In genomic region chr14:35534130-35534883, GRCh38 we compare ENCODE assay signal across 9 cellular contexts. TPM values are rescaled to one million over a fixed set of nuclear protein-coding genes. Genes with fewer than 3 reads are reported as not detected.
DNase-seq lines count a peak whose midpoint lies in the region; ATAC-seq and TF ChIP-seq lines count a peak whose summit lies in the region.
"Had no signal": no experiment of that assay in that cellular context is flagged by ENCODE, and none has a peak within 500 bp of the region (broad histone marks: within the 10 kb centered on the region; RNA-seq: fewer than 3 reads in every experiment).

A gene with protein sequence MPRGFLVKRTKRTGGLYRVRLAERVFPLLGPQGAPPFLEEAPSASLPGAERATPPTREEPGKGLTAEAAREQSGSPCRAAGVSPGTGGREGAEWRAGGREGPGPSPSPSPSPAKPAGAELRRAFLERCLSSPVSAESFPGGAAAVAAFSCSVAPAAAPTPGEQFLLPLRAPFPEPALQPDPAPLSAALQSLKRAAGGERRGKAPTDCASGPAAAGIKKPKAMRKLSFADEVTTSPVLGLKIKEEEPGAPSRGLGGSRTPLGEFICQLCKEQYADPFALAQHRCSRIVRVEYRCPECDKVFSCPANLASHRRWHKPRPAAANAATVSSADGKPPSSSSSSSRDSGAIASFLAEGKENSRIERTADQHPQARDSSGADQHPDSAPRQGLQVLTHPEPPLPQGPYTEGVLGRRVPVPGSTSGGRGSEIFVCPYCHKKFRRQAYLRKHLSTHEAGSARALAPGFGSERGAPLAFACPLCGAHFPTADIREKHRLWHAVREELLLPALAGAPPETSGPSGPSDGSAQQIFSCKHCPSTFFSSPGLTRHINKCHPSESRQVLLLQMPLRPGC (plus strand): TSS chr14:35534164. CDS start chr14:35534253, 89 bp downstream.

- CTCF ChIA-PET in activated CD8-positive, alpha-beta memory T cell treated with anti-CD3 and anti-CD28 coated beads, Interleukin-2, amount 10 ng/mL, durations not matched to agents 7 days and 5 days (lab: Charles Lee) = interaction anchor here (0.7 to 1.5 kb wide), 2 partner anchors 9 to 15 kb away, joined by 3 to 5 read pairs; no protein-coding TSS in a partner anchor

- H3K4me1 Mint-ChIP-seq in CD4-positive, CD25-positive, alpha-beta regulatory T cell = peaks cover 6 to 16% (median 9%) of the 10 kb centered on the region in 4 donors
- H3K4me1 Mint-ChIP-seq in activated CD8-positive, alpha-beta memory T cell treated with anti-CD3 and anti-CD28 coated beads, Interleukin-2, amount 10 ng/mL, durations not matched to agents 7 days and 5 days = peaks cover 8% of the 10 kb centered on the region
- peaks cover 24% of the 10 kb centered on the region for H3K4me1 Mint-ChIP-seq in glutamatergic neuron (ENCODE audit: low read depth, unreplicated experiment)

- TF ChIP-seq POLR2A in prostate gland (IDR thresholded peaks at IDR 0.05) = no peak

- peak in 1 of 3 donors; percentile 10 for DNase-seq in CD4-positive, CD25-positive, alpha-beta regulatory T cell
- peak; percentile 41 for DNase-seq in activated CD8-positive, alpha-beta memory T cell treated with anti-CD3 and anti-CD28 coated beads, Interleukin-2, amount 10 ng/mL, durations not matched to agents 7 days and 5 days
- peak; percentile 55 for DNase-seq in glutamatergic neuron
- no peak for DNase-seq in prostate gland (ENCODE audit: low spot score)
- no peak for DNase-seq in COLO829 (ENCODE audit: low spot score)
- no peak for DNase-seq in NCI-H128 (lab: John Stamatoyannopoulos, UW; ENCODE audit: unreplicated experiment)

- WGBS in HUES64 = 3% methylated on average over 85 of the region's 85 CpGs
- 3% methylated on average over 56 of the region's 85 CpGs for WGBS in prostate gland

- H3K9me3 Mint-ChIP-seq in CD4-positive, CD25-positive, alpha-beta regulatory T cell = peaks cover 0 to 2% (median 0%) of the 10 kb centered on the region in 7 donors
- H3K9me3 Mint-ChIP-seq in activated CD8-positive, alpha-beta memory T cell treated with anti-CD3 and anti-CD28 coated beads, Interleukin-2, amount 10 ng/mL, durations not matched to agents 7 days and 5 days (ENCODE audit: low read depth) = no peaks in the 10 kb centered on the region
- peaks cover 13% of the 10 kb centered on the region for H3K9me3 Mint-ChIP-seq in glutamatergic neuron (ENCODE audit: unreplicated experiment)

- H3K4me1 ChIP-seq in CD4-positive, CD25-positive, alpha-beta regulatory T cell (ENCODE audit: control insufficient read depth, insufficient read depth, low read length, poor library complexity, severe bottlenecking) = peaks cover 30% of the 10 kb centered on the region
- no peaks in the 10 kb centered on the region for H3K4me1 ChIP-seq in HUES64 (ENCODE audit: insufficient read depth, low read length)
- H3K4me1 ChIP-seq in prostate gland (replicated peaks) = no peaks in the 10 kb centered on the region

- peaks cover 40% of the 10 kb centered on the region for H3K27me3 ChIP-seq in CD4-positive, CD25-positive, alpha-beta regulatory T cell (ENCODE audit: control insufficient read depth, insufficient read depth, low read length)
- H3K27me3 ChIP-seq in HUES64 (ENCODE audit: insufficient read depth, low read length) = peaks cover 89% of the 10 kb centered on the region
- H3K27me3 ChIP-seq in prostate gland (replicated peaks; ENCODE audit: insufficient read depth) = no peaks in the 10 kb centered on the region

- H3K36me3 ChIP-seq in CD4-positive, CD25-positive, alpha-beta regulatory T cell (ENCODE audit: control insufficient read depth, insufficient read depth, low read length) = peaks cover under 1% of the 10 kb centered on the region
- H3K36me3 ChIP-seq in HUES64 (ENCODE audit: insufficient read depth, low read length) (no peaks in the 10 kb centered on the region), prostate gland (no peaks in the 10 kb centered on the region)

- peaks cover 56% of the 10 kb centered on the region for H3K27me3 Mint-ChIP-seq in CD4-positive, CD25-positive, alpha-beta regulatory T cell
- peaks cover 62% of the 10 kb centered on the region for H3K27me3 Mint-ChIP-seq in activated CD8-positive, alpha-beta memory T cell treated with anti-CD3 and anti-CD28 coated beads, Interleukin-2, amount 10 ng/mL, durations not matched to agents 7 days and 5 days
- H3K27me3 Mint-ChIP-seq in glutamatergic neuron (ENCODE audit: unreplicated experiment) = no peaks in the 10 kb centered on the region

- TF ChIP-seq CTCF in glutamatergic neuron (IDR thresholded peaks at IDR 0.05; ENCODE audit: partially characterized antibody, unreplicated experiment) = peak; percentile 28
- no peak for TF ChIP-seq CTCF in prostate gland (IDR thresholded peaks at IDR 0.05)

- 0 out of 2 replicates have a peak within 1 kb of the TSS, but pooled peaks have one; percentile 2 for H3K9ac ChIP-seq in HUES64 (ENCODE audit: low read depth, low read length)

- H3K4me3 Mint-ChIP-seq in CD4-positive, CD25-positive, alpha-beta regulatory T cell = peak within 1 kb of the TSS; percentile 80 to 92 (median 86)
- peak within 1 kb of the TSS; percentile 54 for H3K4me3 Mint-ChIP-seq in activated CD8-positive, alpha-beta memory T cell treated with anti-CD3 and anti-CD28 coated beads, Interleukin-2, amount 10 ng/mL, durations not matched to agents 7 days and 5 days
- peak within 1 kb of the TSS; percentile 96 for H3K4me3 Mint-ChIP-seq in glutamatergic neuron (ENCODE audit: unreplicated experiment)

- no peaks in the 10 kb centered on the region for H3K9me3 ChIP-seq in CD4-positive, CD25-positive, alpha-beta regulatory T cell (ENCODE audit: control insufficient read depth in 2 of 2, low read length in 2 of 2)
- H3K9me3 ChIP-seq in HUES64 (ENCODE audit: insufficient read depth, low read depth, low read length) (no peaks in the 10 kb centered on the region), prostate gland (no peaks in the 10 kb centered on the region)

- intact Hi-C loops in prostate gland (cut with DNase I) = no loop called here

- peak within 1 kb of the TSS; percentile 66 for H3K4me3 ChIP-seq in CD4-positive, CD25-positive, alpha-beta regulatory T cell (ENCODE audit: low read depth, low read length)
- H3K4me3 ChIP-seq in HUES64 (ENCODE audit: low read length) = peak within 1 kb of the TSS; percentile 73
- peak within 1 kb of the TSS; percentile 41 to 45 for H3K4me3 ChIP-seq in prostate gland

- no peak for ATAC-seq in CD4-positive, CD25-positive, alpha-beta regulatory T cell (ENCODE audit: low read depth in 2 of 2)
- peak; percentile 8 for ATAC-seq in GM19372 (IDR thresholded peaks at IDR 0.05; ENCODE audit: low read depth, unreplicated experiment)
- peak; percentile 12 for ATAC-seq in activated CD8-positive, alpha-beta memory T cell treated with anti-CD3 and anti-CD28 coated beads, Interleukin-2, amount 10 ng/mL, durations not matched to agents 7 days and 5 days

- no peak within 1 kb of the TSS for H3K27ac ChIP-seq in CD4-positive, CD25-positive, alpha-beta regulatory T cell (ENCODE audit: insufficient read depth, low read length, poor library complexity, severe bottlenecking)
- H3K27ac ChIP-seq in HUES64 (ENCODE audit: low read depth, low read length) = no peak within 1 kb of the TSS
- peak within 1 kb of the TSS; percentile 45 to 63 for H3K27ac ChIP-seq in prostate gland

- H3K27ac Mint-ChIP-seq in CD4-positive, CD25-positive, alpha-beta regulatory T cell = no peak within 1 kb of the TSS
- H3K27ac Mint-ChIP-seq in activated CD8-positive, alpha-beta memory T cell treated with anti-CD3 and anti-CD28 coated beads, Interleukin-2, amount 10 ng/mL, durations not matched to agents 7 days and 5 days = no peak within 1 kb of the TSS
- H3K27ac Mint-ChIP-seq in glutamatergic neuron (ENCODE audit: unreplicated experiment) = peak within 1 kb of the TSS; percentile 85

- H3K36me3 Mint-ChIP-seq in CD4-positive, CD25-positive, alpha-beta regulatory T cell = peaks cover 4% of the 10 kb centered on the region
- H3K36me3 Mint-ChIP-seq in activated CD8-positive, alpha-beta memory T cell treated with anti-CD3 and anti-CD28 coated beads, Interleukin-2, amount 10 ng/mL, durations not matched to agents 7 days and 5 days = no peaks in the 10 kb centered on the region
- no peaks in the 10 kb centered on the region for H3K36me3 Mint-ChIP-seq in glutamatergic neuron (ENCODE audit: unreplicated experiment)

RNA-seq across cellular contexts. Expression of the gene that starts here (rescaled TPM):
- not detected for total RNA-seq in CD4-positive, CD25-positive, alpha-beta regulatory T cell
- not detected for polyA plus RNA-seq in CD4-positive, CD25-positive, alpha-beta regulatory T cell
- polyA plus RNA-seq in HUES64 (2013, experiment 1 of 2) = not detected
- not detected for polyA plus RNA-seq in HUES64 (2013, experiment 2 of 2)
- not detected for total RNA-seq in activated CD8-positive, alpha-beta memory T cell treated with anti-CD3 and anti-CD28 coated beads, Interleukin-2, amount 10 ng/mL, durations not matched to agents 7 days and 5 days
- total RNA-seq in glutamatergic neuron (ENCODE audit: unreplicated experiment) (21.7 TPM), prostate gland (1 to 10 TPM in 1 of 2 donors, not detected in 1; 1.2 TPM)
- total RNA-seq: NCI-H460 had no signal

Comparison
In these comparisons a context has a peak if more than half of its experiments do, and no peak if none do; other contexts are left out.
1. RNA of the gene that starts here (total RNA-seq): 21.7 TPM in glutamatergic neuron (single experiment); 1.2 TPM in prostate gland, not detected in activated CD8-positive, alpha-beta memory T cell treated with anti-CD3 and anti-CD28 coated beads, Interleukin-2, amount 10 ng/mL, durations not matched to agents 7 days and 5 days and not detected in CD4-positive, CD25-positive, alpha-beta regulatory T cell (single experiment); every median in the first group is over 10 times any median in the second.
2. Peak in DNase-seq and ATAC-seq in activated CD8-positive, alpha-beta memory T cell treated with anti-CD3 and anti-CD28 coated beads, Interleukin-2, amount 10 ng/mL, durations not matched to agents 7 days and 5 days; RNA of the gene not detected or under 1 TPM.
3. H3K27ac ChIP-seq: peak in prostate gland (2 of 2); none in CD4-positive, CD25-positive, alpha-beta regulatory T cell (single experiment) and HUES64 (single experiment).
4. Peak in every context shown above with its lines, with median percentiles within 50 percentile points of each other: H3K4me3 ChIP-seq and H3K4me3 Mint-ChIP-seq.